In genomic region chr14:103854822-103855733, GRCh38 we compare ENCODE assay signal across 8 cellular contexts. TPM values are rescaled to one million over a fixed set of nuclear protein-coding genes. Genes with fewer than 3 reads are reported as not detected.
A peak's percentile ranks its signal among the peaks of the same experiment; 100 is the strongest.
DNase-seq lines count a peak whose midpoint lies in the region; ATAC-seq, FAIRE-seq and TF ChIP-seq lines count a peak whose summit lies in the region.

No MANE protein-coding gene starts in this region.

- peak; percentile 91 for DNase-seq in ELF-1 (ENCODE audit: low read depth, low spot score)
- peak; percentile 9 for DNase-seq in NCI-H2196 treated with DMSO at 0.1 percent for 48 hours (lab: John Stamatoyannopoulos, UW; ENCODE audit: unreplicated experiment)
- peak; percentile 61 for DNase-seq in endothelial cell (ENCODE audit: low spot score)
- DNase-seq in neural crest cell (ENCODE audit: low read depth, low spot score): no peak
- DNase-seq in D721Med (ENCODE audit: insufficient read length, low spot score): no peak
- no peak for DNase-seq in NCI-H2081 (lab: John Stamatoyannopoulos, UW)
- DNase-seq in activated naive CD4-positive, alpha-beta T cell treated with anti-CD3 and anti-CD28 coated beads, Interleukin-2, amount 50 U/mL, for 16 hours: no peak

- no peaks in the 10 kb centered on the region for H3K9me3 Mint-ChIP-seq in endothelial cell (ENCODE audit: unreplicated experiment)
- H3K9me3 Mint-ChIP-seq in neural crest cell: no peaks in the 10 kb centered on the region

- H3K27ac Mint-ChIP-seq in endothelial cell (ENCODE audit: unreplicated experiment): peak overlapping the region; percentile 88
- H3K27ac Mint-ChIP-seq in neural crest cell (ENCODE audit: unreplicated experiment): peak overlapping the region; percentile 35

- H3K4me3 Mint-ChIP-seq in endothelial cell (ENCODE audit: unreplicated experiment) (peak overlapping the region; percentile 71), neural crest cell (no peak overlapping the region)

- FAIRE-seq in D721Med (lab: Jason Lieb, UNC): no peak

- peaks cover 4% of the 10 kb centered on the region for H3K27me3 Mint-ChIP-seq in endothelial cell (ENCODE audit: unreplicated experiment)
- peaks cover 12% of the 10 kb centered on the region for H3K27me3 Mint-ChIP-seq in neural crest cell (ENCODE audit: low read depth)

- H3K4me1 Mint-ChIP-seq in endothelial cell (ENCODE audit: unreplicated experiment) (peaks cover 34% of the 10 kb centered on the region), neural crest cell (peaks cover 20% of the 10 kb centered on the region)

- no peak for TF ChIP-seq CTCF in endothelial cell (IDR thresholded peaks at IDR 0.05; ENCODE audit: unreplicated experiment)
- no peak for TF ChIP-seq CTCF in neural crest cell (conservative IDR thresholded peaks at IDR 0.05)
- no peak for TF ChIP-seq CTCF in D721Med (IDR thresholded peaks at IDR 0.05; ENCODE audit: insufficient read depth, missing control alignments)

- no peaks in the 10 kb centered on the region for H3K36me3 Mint-ChIP-seq in endothelial cell (ENCODE audit: low read depth, unreplicated experiment)
- H3K36me3 Mint-ChIP-seq in neural crest cell (ENCODE audit: low read depth): no peaks in the 10 kb centered on the region

- no peak for ATAC-seq in HG02885 (IDR thresholded peaks at IDR 0.05; ENCODE audit: poor library complexity, unreplicated experiment)

RNA-seq across cellular contexts. Expression of gene PPP1R13B, which starts 7.7 kb away (rescaled TPM):
- total RNA-seq in endothelial cell (ENCODE audit: unreplicated experiment): 63.9 TPM
- total RNA-seq in neural crest cell: 3.9 and 6.8 TPM in 2 replicates

Comparison
In these comparisons a context has a peak if more than half of its experiments do, and no peak if none do; other contexts are left out.
1. DNase-seq: peak in ELF-1 (single experiment), NCI-H2196 treated with DMSO at 0.1 percent for 48 hours (single experiment) and endothelial cell (single experiment); none in neural crest cell (single experiment), D721Med (single experiment), NCI-H2081 (0 of 2) and activated naive CD4-positive, alpha-beta T cell treated with anti-CD3 and anti-CD28 coated beads, Interleukin-2, amount 50 U/mL, for 16 hours (single experiment).